Comparison of ENCODE assay signal across 1 cellular context in the genomic region with DNA sequence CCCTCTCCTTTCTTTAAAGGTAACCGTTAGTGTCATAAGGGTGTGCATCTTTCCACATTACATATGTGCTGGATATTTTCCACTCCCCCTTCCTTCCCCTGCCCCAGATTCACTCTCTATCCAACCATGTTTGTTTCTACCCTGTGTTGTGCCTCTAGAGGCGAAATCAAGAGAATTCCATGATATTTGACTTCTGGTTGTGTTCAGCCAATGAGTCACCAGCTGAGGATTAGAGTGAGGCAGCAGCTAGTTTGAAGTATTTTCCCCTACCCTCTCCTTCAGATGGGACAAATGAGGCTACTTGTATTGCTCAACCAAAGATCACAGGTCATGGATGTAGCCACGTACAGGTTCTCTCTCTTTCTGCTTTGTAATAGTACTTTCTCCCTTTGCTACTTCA.
TF ChIP-seq lines count a peak whose summit lies in the region.

No MANE protein-coding gene starts in this region.

TF ChIP-seq in H1, 55 proteins besides CTCF, POLR2A, EP300 and RAD21:
- no peak for TF ChIP-seq JUND (IDR thresholded peaks at IDR 0.05; ENCODE audit: low read length)
- TF ChIP-seq ZNF274 (IDR thresholded peaks at IDR 0.05; ENCODE audit: borderline replicate concordance, extremely low read depth, low read length): no peak
- no peak for TF ChIP-seq PHF8 (conservative IDR thresholded peaks at IDR 0.05; ENCODE audit: low read depth, low read length)
- TF ChIP-seq RBBP5 (IDR thresholded peaks at IDR 0.05; ENCODE audit: borderline replicate concordance, low read depth, low read length): no peak
- no peak for TF ChIP-seq RFX5 (IDR thresholded peaks at IDR 0.05; ENCODE audit: borderline replicate concordance, low read depth, low read length)
- TF ChIP-seq HDAC2 (IDR thresholded peaks at IDR 0.05; ENCODE audit: borderline replicate concordance in 1 of 2, low read depth in 2 of 2, low read length in 2 of 2): no peak
- no peak for TF ChIP-seq SIN3A (conservative IDR thresholded peaks at IDR 0.05 in 1 of 2, IDR thresholded peaks at IDR 0.05 in 1 of 2; ENCODE audit: low read depth in 1 of 2, low read length in 2 of 2)
- TF ChIP-seq POU5F1 (IDR thresholded peaks at IDR 0.05; ENCODE audit: low read depth, low read length): no peak
- no peak for TF ChIP-seq CHD2 (IDR thresholded peaks at IDR 0.05; ENCODE audit: low read length)
- TF ChIP-seq SP4 (IDR thresholded peaks at IDR 0.05; ENCODE audit: low read length): no peak
- no peak for TF ChIP-seq SRF (IDR thresholded peaks at IDR 0.05; ENCODE audit: low read depth, low read length)
- no peak for TF ChIP-seq TCF12 (IDR thresholded peaks at IDR 0.05; ENCODE audit: low read depth, low read length)
- no peak for TF ChIP-seq TBP (IDR thresholded peaks at IDR 0.05; ENCODE audit: low read depth, low read length)
- TF ChIP-seq EZH2 (IDR thresholded peaks at IDR 0.05; ENCODE audit: low read depth, low read length, severe bottlenecking): no peak
- TF ChIP-seq, protein P1, sequence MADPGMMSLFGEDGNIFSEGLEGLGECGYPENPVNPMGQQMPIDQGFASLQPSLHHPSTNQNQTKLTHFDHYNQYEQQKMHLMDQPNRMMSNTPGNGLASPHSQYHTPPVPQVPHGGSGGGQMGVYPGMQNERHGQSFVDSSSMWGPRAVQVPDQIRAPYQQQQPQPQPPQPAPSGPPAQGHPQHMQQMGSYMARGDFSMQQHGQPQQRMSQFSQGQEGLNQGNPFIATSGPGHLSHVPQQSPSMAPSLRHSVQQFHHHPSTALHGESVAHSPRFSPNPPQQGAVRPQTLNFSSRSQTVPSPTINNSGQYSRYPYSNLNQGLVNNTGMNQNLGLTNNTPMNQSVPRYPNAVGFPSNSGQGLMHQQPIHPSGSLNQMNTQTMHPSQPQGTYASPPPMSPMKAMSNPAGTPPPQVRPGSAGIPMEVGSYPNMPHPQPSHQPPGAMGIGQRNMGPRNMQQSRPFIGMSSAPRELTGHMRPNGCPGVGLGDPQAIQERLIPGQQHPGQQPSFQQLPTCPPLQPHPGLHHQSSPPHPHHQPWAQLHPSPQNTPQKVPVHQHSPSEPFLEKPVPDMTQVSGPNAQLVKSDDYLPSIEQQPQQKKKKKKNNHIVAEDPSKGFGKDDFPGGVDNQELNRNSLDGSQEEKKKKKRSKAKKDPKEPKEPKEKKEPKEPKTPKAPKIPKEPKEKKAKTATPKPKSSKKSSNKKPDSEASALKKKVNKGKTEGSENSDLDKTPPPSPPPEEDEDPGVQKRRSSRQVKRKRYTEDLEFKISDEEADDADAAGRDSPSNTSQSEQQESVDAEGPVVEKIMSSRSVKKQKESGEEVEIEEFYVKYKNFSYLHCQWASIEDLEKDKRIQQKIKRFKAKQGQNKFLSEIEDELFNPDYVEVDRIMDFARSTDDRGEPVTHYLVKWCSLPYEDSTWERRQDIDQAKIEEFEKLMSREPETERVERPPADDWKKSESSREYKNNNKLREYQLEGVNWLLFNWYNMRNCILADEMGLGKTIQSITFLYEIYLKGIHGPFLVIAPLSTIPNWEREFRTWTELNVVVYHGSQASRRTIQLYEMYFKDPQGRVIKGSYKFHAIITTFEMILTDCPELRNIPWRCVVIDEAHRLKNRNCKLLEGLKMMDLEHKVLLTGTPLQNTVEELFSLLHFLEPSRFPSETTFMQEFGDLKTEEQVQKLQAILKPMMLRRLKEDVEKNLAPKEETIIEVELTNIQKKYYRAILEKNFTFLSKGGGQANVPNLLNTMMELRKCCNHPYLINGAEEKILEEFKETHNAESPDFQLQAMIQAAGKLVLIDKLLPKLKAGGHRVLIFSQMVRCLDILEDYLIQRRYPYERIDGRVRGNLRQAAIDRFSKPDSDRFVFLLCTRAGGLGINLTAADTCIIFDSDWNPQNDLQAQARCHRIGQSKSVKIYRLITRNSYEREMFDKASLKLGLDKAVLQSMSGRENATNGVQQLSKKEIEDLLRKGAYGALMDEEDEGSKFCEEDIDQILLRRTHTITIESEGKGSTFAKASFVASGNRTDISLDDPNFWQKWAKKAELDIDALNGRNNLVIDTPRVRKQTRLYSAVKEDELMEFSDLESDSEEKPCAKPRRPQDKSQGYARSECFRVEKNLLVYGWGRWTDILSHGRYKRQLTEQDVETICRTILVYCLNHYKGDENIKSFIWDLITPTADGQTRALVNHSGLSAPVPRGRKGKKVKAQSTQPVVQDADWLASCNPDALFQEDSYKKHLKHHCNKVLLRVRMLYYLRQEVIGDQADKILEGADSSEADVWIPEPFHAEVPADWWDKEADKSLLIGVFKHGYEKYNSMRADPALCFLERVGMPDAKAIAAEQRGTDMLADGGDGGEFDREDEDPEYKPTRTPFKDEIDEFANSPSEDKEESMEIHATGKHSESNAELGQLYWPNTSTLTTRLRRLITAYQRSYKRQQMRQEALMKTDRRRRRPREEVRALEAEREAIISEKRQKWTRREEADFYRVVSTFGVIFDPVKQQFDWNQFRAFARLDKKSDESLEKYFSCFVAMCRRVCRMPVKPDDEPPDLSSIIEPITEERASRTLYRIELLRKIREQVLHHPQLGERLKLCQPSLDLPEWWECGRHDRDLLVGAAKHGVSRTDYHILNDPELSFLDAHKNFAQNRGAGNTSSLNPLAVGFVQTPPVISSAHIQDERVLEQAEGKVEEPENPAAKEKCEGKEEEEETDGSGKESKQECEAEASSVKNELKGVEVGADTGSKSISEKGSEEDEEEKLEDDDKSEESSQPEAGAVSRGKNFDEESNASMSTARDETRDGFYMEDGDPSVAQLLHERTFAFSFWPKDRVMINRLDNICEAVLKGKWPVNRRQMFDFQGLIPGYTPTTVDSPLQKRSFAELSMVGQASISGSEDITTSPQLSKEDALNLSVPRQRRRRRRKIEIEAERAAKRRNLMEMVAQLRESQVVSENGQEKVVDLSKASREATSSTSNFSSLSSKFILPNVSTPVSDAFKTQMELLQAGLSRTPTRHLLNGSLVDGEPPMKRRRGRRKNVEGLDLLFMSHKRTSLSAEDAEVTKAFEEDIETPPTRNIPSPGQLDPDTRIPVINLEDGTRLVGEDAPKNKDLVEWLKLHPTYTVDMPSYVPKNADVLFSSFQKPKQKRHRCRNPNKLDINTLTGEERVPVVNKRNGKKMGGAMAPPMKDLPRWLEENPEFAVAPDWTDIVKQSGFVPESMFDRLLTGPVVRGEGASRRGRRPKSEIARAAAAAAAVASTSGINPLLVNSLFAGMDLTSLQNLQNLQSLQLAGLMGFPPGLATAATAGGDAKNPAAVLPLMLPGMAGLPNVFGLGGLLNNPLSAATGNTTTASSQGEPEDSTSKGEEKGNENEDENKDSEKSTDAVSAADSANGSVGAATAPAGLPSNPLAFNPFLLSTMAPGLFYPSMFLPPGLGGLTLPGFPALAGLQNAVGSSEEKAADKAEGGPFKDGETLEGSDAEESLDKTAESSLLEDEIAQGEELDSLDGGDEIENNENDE (IDR thresholded peaks at IDR 0.05; ENCODE audit: insufficient replicate concordance, low read length): no peak
- no peak for TF ChIP-seq TAF1 (IDR thresholded peaks at IDR 0.05; ENCODE audit: low read depth, low read length)
- no peak for TF ChIP-seq EGR1 (IDR thresholded peaks at IDR 0.05; ENCODE audit: borderline replicate concordance, low read depth, low read length)
